8 cellular contexts compared by ENCODE assay signal in genomic region chr22:27880778-27881394, GRCh38. TPM values are rescaled to one million over a fixed set of nuclear protein-coding genes. Genes with fewer than 3 reads are reported as not detected.
A peak's percentile ranks its signal among the peaks of the same experiment; 100 is the strongest.
DNase-seq lines count a peak whose midpoint lies in the region; ATAC-seq and TF ChIP-seq lines count a peak whose summit lies in the region.

No MANE protein-coding gene starts in this region.

- H3K4me3 ChIP-seq in Karpas-422 (ENCODE audit: low read length) (no peak overlapping the region), esophagus muscularis mucosa (peak overlapping the region in 3 of 4 donors; percentile 0 to 8 (median 8)), muscle layer of colon (ENCODE audit: low read depth in 1 of 2, low read length in 2 of 2) (peak overlapping the region in 1 of 2 donors; percentile 12)

- no peaks in the 10 kb centered on the region for H3K27me3 ChIP-seq in Karpas-422 (ENCODE audit: low read length)
- H3K27me3 ChIP-seq in esophagus muscularis mucosa: no peaks in the 10 kb centered on the region
- H3K27me3 ChIP-seq in muscle layer of colon (ENCODE audit: control insufficient read depth in 1 of 2, insufficient read depth in 2 of 2, low read length in 2 of 2): no peaks in the 10 kb centered on the region

- ATAC-seq in SK-N-SH treated with all-trans-retinoic acid at 6 μM for 48 hours (peak; percentile 92), HG03025 (IDR thresholded peaks at IDR 0.05; ENCODE audit: low FRiP score, unreplicated experiment) (no peak), GM19023 (IDR thresholded peaks at IDR 0.05; ENCODE audit: unreplicated experiment) (no peak)

- H3K36me3 ChIP-seq in Karpas-422 (ENCODE audit: insufficient read depth, low read length) (peaks cover 17% of the 10 kb centered on the region), esophagus muscularis mucosa (peaks cover 0 to 11% (median 6%) of the 10 kb centered on the region in 4 donors), muscle layer of colon (ENCODE audit: insufficient read depth, low read length) (no peaks in the 10 kb centered on the region)

- H3K9me2 ChIP-seq in Karpas-422 (replicated peaks; ENCODE audit: insufficient read depth, low read length): no peaks in the 10 kb centered on the region

- TF ChIP-seq EP300 in esophagus muscularis mucosa (IDR thresholded peaks at IDR 0.05): no peak

- intact Hi-C loops in esophagus muscularis mucosa (cut with DNase I): loop anchor here (5.0 kb wide), 1 partner anchor 36 kb away; the partner anchor contains the start of gene PITPNB

- H3K27ac ChIP-seq in Karpas-422 (ENCODE audit: low read length): no peak overlapping the region
- H3K27ac ChIP-seq in esophagus muscularis mucosa (replicated peaks in 1 of 4): peak overlapping the region; percentile 82 to 85 (median 84)
- peak overlapping the region; percentile 83 for H3K27ac ChIP-seq in muscle layer of colon (ENCODE audit: low read depth, low read length)

- H4K20me1 ChIP-seq in Karpas-422 (ENCODE audit: insufficient read depth, low read depth, low read length): peaks cover 2% of the 10 kb centered on the region; the same call in 1 of the 2 replicates

- H3K9me3 ChIP-seq in Karpas-422 (ENCODE audit: low read length): no peaks in the 10 kb centered on the region
- H3K9me3 ChIP-seq in esophagus muscularis mucosa: no peaks in the 10 kb centered on the region
- no peaks in the 10 kb centered on the region for H3K9me3 ChIP-seq in muscle layer of colon (ENCODE audit: low read length)

- H2AFZ ChIP-seq in Karpas-422 (ENCODE audit: low read length): no peak overlapping the region

- H3K4me1 ChIP-seq in Karpas-422 (ENCODE audit: low read length) (peaks cover 48% of the 10 kb centered on the region), esophagus muscularis mucosa (peaks cover 63 to 97% (median 95%) of the 10 kb centered on the region in 4 donors), muscle layer of colon (ENCODE audit: insufficient read depth, low read length) (peaks cover 86% of the 10 kb centered on the region)

- 18% methylated on average over 6 of the region's 6 CpGs for WGBS in esophagus muscularis mucosa

- TF ChIP-seq CTCF in esophagus muscularis mucosa (IDR thresholded peaks at IDR 0.05): peak; percentile 87 to 91 (median 87)

- H3K9ac ChIP-seq in Karpas-422 (ENCODE audit: low read length) (no peak overlapping the region), muscle layer of colon (ENCODE audit: low read length) (peak overlapping the region; percentile 5)

- DNase-seq in Daoy (ENCODE audit: low read depth) (peak; percentile 51), Karpas-422 (peak; percentile 83), esophagus muscularis mucosa (ENCODE audit: extremely low spot score) (no peak)
- DNase-seq in activated CD8-positive, alpha-beta memory T cell treated with anti-CD3 and anti-CD28 coated beads for 24 hours: no peak

- TF ChIP-seq POLR2A in esophagus muscularis mucosa (IDR thresholded peaks at IDR 0.05; ENCODE audit: low read depth): no peak

- no peak overlapping the region for H3K4me2 ChIP-seq in Karpas-422 (ENCODE audit: low read depth, low read length, poor library complexity, severe bottlenecking)

- peaks cover 71% of the 10 kb centered on the region for H3K79me2 ChIP-seq in Karpas-422 (ENCODE audit: low read length)

TF ChIP-seq in SK-N-SH treated with all-trans-retinoic acid at 6 μM for 48 hours, 23 proteins besides CTCF, POLR2A, EP300 and RAD21:
- TF ChIP-seq RARB (CRISPR knock-in tag; IDR thresholded peaks at IDR 0.05) (no peak), ISL1 (CRISPR knock-in tag; IDR thresholded peaks at IDR 0.05) (no peak), BACH2 (CRISPR knock-in tag; IDR thresholded peaks at IDR 0.05; ENCODE audit: borderline replicate concordance) (no peak), GLIS3 (CRISPR knock-in tag; IDR thresholded peaks at IDR 0.05) (no peak), ZNF8 (CRISPR knock-in tag; IDR thresholded peaks at IDR 0.05) (no peak), ZFP30 (CRISPR knock-in tag; IDR thresholded peaks at IDR 0.05) (no peak), ZFP3 (CRISPR knock-in tag; IDR thresholded peaks at IDR 0.05) (no peak), TSHZ2 (CRISPR knock-in tag; IDR thresholded peaks at IDR 0.05) (no peak), CSDC2 (CRISPR knock-in tag; IDR thresholded peaks at IDR 0.05) (no peak), ZC3H10 (CRISPR knock-in tag; IDR thresholded peaks at IDR 0.05) (no peak), ESRRG (CRISPR knock-in tag; IDR thresholded peaks at IDR 0.05) (no peak), ARNTL (CRISPR knock-in tag; IDR thresholded peaks at IDR 0.05; ENCODE audit: borderline replicate concordance, low read depth) (no peak)
- TF ChIP-seq, protein P1, sequence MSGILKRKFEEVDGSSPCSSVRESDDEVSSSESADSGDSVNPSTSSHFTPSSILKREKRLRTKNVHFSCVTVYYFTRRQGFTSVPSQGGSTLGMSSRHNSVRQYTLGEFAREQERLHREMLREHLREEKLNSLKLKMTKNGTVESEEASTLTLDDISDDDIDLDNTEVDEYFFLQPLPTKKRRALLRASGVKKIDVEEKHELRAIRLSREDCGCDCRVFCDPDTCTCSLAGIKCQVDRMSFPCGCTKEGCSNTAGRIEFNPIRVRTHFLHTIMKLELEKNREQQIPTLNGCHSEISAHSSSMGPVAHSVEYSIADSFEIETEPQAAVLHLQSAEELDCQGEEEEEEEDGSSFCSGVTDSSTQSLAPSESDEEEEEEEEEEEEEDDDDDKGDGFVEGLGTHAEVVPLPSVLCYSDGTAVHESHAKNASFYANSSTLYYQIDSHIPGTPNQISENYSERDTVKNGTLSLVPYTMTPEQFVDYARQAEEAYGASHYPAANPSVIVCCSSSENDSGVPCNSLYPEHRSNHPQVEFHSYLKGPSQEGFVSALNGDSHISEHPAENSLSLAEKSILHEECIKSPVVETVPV (CRISPR knock-in tag; IDR thresholded peaks at IDR 0.05): no peak
- TF ChIP-seq, protein P2, sequence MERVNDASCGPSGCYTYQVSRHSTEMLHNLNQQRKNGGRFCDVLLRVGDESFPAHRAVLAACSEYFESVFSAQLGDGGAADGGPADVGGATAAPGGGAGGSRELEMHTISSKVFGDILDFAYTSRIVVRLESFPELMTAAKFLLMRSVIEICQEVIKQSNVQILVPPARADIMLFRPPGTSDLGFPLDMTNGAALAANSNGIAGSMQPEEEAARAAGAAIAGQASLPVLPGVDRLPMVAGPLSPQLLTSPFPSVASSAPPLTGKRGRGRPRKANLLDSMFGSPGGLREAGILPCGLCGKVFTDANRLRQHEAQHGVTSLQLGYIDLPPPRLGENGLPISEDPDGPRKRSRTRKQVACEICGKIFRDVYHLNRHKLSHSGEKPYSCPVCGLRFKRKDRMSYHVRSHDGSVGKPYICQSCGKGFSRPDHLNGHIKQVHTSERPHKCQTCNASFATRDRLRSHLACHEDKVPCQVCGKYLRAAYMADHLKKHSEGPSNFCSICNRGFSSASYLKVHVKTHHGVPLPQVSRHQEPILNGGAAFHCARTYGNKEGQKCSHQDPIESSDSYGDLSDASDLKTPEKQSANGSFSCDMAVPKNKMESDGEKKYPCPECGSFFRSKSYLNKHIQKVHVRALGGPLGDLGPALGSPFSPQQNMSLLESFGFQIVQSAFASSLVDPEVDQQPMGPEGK (CRISPR knock-in tag; IDR thresholded peaks at IDR 0.05; ENCODE audit: borderline replicate concordance): no peak

RNA-seq across cellular contexts. Expression of gene PITPNB, which starts 38.2 kb away (rescaled TPM):
- total RNA-seq in Daoy (2014; rRNA removed; shearing (Covaris generic)): 19.3 and 20.1 TPM in 2 replicates
- 14.1 and 23.8 TPM in 2 replicates for total RNA-seq in Karpas-422 (2014; rRNA removed; shearing (Covaris generic); ENCODE audit: low replicate concordance)
- 10 to 100 TPM; 70.3 to 99.7 (median 89.3) TPM for total RNA-seq in esophagus muscularis mucosa

Comparison
In these comparisons a context has a peak if more than half of its experiments do, and no peak if none do; other contexts are left out.
1. DNase-seq: peak in Daoy (single experiment) and Karpas-422 (single experiment); none in esophagus muscularis mucosa (single experiment) and activated CD8-positive, alpha-beta memory T cell treated with anti-CD3 and anti-CD28 coated beads for 24 hours (single experiment).